In genomic region chr11:93653080-93653479, GRCh38 we compare ENCODE assay signal across 20 cellular contexts. TPM values are rescaled to one million over a fixed set of nuclear protein-coding genes. Genes with fewer than 3 reads are reported as not detected.
A peak's percentile ranks its signal among the peaks of the same experiment; 100 is the strongest.
DNase-seq lines count a peak whose midpoint lies in the region; ATAC-seq and TF ChIP-seq lines count a peak whose summit lies in the region.
"Had no signal": no experiment of that assay in that cellular context is flagged by ENCODE, and none has a peak within 500 bp of the region (broad histone marks: within the 10 kb centered on the region; RNA-seq: fewer than 3 reads in every experiment).

No MANE protein-coding gene starts in this region.

- no peaks in the 10 kb centered on the region for H3K27me3 ChIP-seq in psoas muscle (ENCODE audit: insufficient read depth in 3 of 3, low read length in 2 of 3)

- no peaks in the 10 kb centered on the region for H3K4me1 ChIP-seq in psoas muscle

- peaks cover 8% of the 10 kb centered on the region for H3K27me3 Mint-ChIP-seq in activated T-helper 17 cell treated with anti-CD3 and anti-CD28 coated beads, Interleukin-2, amount 50 U/mL, for 72 hours

- no peak for TF ChIP-seq CTCF in psoas muscle (IDR thresholded peaks at IDR 0.05)

- H3K27ac Mint-ChIP-seq in activated T-helper 17 cell treated with anti-CD3 and anti-CD28 coated beads, Interleukin-2, amount 50 U/mL, for 72 hours, result peak overlapping the region; percentile 92
- H3K27ac Mint-ChIP-seq: B cell, memory B cell, progenitor cell of endocrine pancreas had no signal

- H3K27ac ChIP-seq in psoas muscle, result no peak overlapping the region
- H3K27ac ChIP-seq: brain microvascular endothelial cell, coronary artery had no signal

- H3K36me3 Mint-ChIP-seq in activated T-helper 17 cell treated with anti-CD3 and anti-CD28 coated beads, Interleukin-2, amount 50 U/mL, for 72 hours (ENCODE audit: low read depth), result no peaks in the 10 kb centered on the region
- H3K36me3 Mint-ChIP-seq: memory B cell; naive thymus-derived CD8-positive, alpha-beta T cell had no signal

- H3K4me1 Mint-ChIP-seq in activated T-helper 17 cell treated with anti-CD3 and anti-CD28 coated beads, Interleukin-2, amount 50 U/mL, for 72 hours, result peaks cover 7% of the 10 kb centered on the region
- H3K4me1 Mint-ChIP-seq: B cell, memory B cell had no signal

- no peak for DNase-seq in stimulated activated CD4-positive, alpha-beta T cell treated with anti-CD3 and anti-CD28 coated beads, Interleukin-1b, Interleukin-23, amount 100 ng/mL, for 48 hours
- no peak for DNase-seq in psoas muscle
- DNase-seq: brain microvascular endothelial cell; foreskin fibroblast; hypothalamus; naive thymus-derived CD8-positive, alpha-beta T cell; NCI-H1092; NCI-H526 treated with DMSO at 0.1 percent for 48 hours; SK-N-SH; T1000 had no signal

- no peak overlapping the region for H3K4me3 ChIP-seq in psoas muscle
- H3K4me3 ChIP-seq: coronary artery, smooth muscle cell had no signal

- no peaks in the 10 kb centered on the region for H3K9me3 ChIP-seq in psoas muscle
- H3K9me3 ChIP-seq: SK-N-SH had no signal

- H3K9me3 Mint-ChIP-seq in activated T-helper 17 cell treated with anti-CD3 and anti-CD28 coated beads, Interleukin-2, amount 50 U/mL, for 72 hours, result no peaks in the 10 kb centered on the region
- H3K9me3 Mint-ChIP-seq: memory B cell; naive thymus-derived CD8-positive, alpha-beta T cell had no signal

- ATAC-seq in GM18520 (IDR thresholded peaks at IDR 0.05; ENCODE audit: unreplicated experiment) (peak; percentile 79), GM19463 (IDR thresholded peaks at IDR 0.05; ENCODE audit: unreplicated experiment) (peak; percentile 60), HG02884 (IDR thresholded peaks at IDR 0.05; ENCODE audit: unreplicated experiment) (peak; percentile 84), GM19023 (IDR thresholded peaks at IDR 0.05; ENCODE audit: unreplicated experiment) (no peak), psoas muscle (no peak)
- peak; percentile 84 for ATAC-seq in activated T-helper 17 cell treated with anti-CD3 and anti-CD28 coated beads, Interleukin-2, amount 50 U/mL, for 72 hours (replicated peaks)
- ATAC-seq: naive thymus-derived CD8-positive, alpha-beta T cell had no signal

- no peaks in the 10 kb centered on the region for H3K36me3 ChIP-seq in psoas muscle (ENCODE audit: insufficient read depth in 1 of 2, low read depth in 1 of 2)
- H3K36me3 ChIP-seq: brain microvascular endothelial cell had no signal

- H3K4me3 Mint-ChIP-seq in activated T-helper 17 cell treated with anti-CD3 and anti-CD28 coated beads, Interleukin-2, amount 50 U/mL, for 72 hours, result peak overlapping the region; percentile 65
- H3K4me3 Mint-ChIP-seq: B cell; memory B cell; naive thymus-derived CD8-positive, alpha-beta T cell had no signal

- WGBS in psoas muscle, 3 donors, result 85 to 91% (median 90%) methylated on average over 4 of the region's 4 CpGs

- intact Hi-C loops in psoas muscle (cut with DNase I), result loop anchor here (2.0 to 5.0 kb wide), 2 partner anchors 110 to 421 kb away; partner anchors contain the start of gene SMCO4 (in 1 of the 2)

RNA-seq across cellular contexts. Expression of gene CEP295, which starts 8.4 kb away (rescaled TPM):
- 10 to 100 TPM; 30.7 to 33.4 TPM for total RNA-seq in activated T-helper 17 cell treated with anti-CD3 and anti-CD28 coated beads, Interleukin-2, amount 50 U/mL, for 72 hours
- 1 to 10 TPM; 3.8 to 5.1 (median 4.8) TPM for total RNA-seq in psoas muscle
- polyA plus RNA-seq in psoas muscle, result 1 to 10 TPM; 3.1 to 6.3 (median 4.1) TPM

Comparison
In these comparisons a context has a peak if more than half of its experiments do, and no peak if none do; other contexts are left out.
1. ATAC-seq: peak in GM18520 (single experiment), GM19463 (single experiment), HG02884 (single experiment) and activated T-helper 17 cell treated with anti-CD3 and anti-CD28 coated beads, Interleukin-2, amount 50 U/mL, for 72 hours (single experiment); none in GM19023 (single experiment) and psoas muscle (0 of 4).
2. RNA of gene CEP295, which starts 8.4 kb away (total RNA-seq): 30.7 to 33.4 TPM in activated T-helper 17 cell treated with anti-CD3 and anti-CD28 coated beads, Interleukin-2, amount 50 U/mL, for 72 hours; 3.8 to 5.1 TPM in psoas muscle; every median in the first group is over 4 times any median in the second.